Comparison of ENCODE assay signal across 3 cellular contexts in the genomic region with DNA sequence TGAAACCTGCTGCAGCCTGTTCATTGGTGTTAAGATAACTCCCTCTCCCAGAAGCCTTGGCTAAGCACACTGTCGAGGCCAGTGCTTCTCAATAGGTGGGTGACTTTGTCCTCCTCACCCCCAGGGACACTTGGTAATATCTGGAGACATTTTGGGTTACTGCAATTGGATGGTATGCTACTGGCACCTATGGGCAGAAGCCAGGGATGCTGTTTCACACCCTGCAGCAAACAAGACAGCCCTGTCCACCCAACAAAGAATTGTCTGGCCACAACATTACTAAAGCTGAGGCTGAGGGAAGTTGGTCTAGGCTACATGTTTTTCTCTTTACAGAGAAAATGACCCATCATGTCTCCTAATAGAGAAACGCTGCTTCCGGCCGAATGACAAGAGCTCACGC. TPM values are rescaled to one million over a fixed set of nuclear protein-coding genes. Genes with fewer than 3 reads are reported as not detected.
"Had no signal": no experiment of that assay in that cellular context is flagged by ENCODE, and none has a peak within 500 bp of the region (broad histone marks: within the 10 kb centered on the region; RNA-seq: fewer than 3 reads in every experiment).

No MANE protein-coding gene starts in this region.

RNA-seq across cellular contexts. Expression of a gene that starts 4.9 kb away (rescaled TPM):
- total RNA-seq: OCI-LY7, SJSA1, SK-MEL-5 had no signal
